ENCODE assay signal across 3 cellular contexts in genomic region chr12:5637698-5638097, GRCh38.
TF ChIP-seq lines count a peak whose summit lies in the region.

No MANE protein-coding gene starts in this region.

TF ChIP-seq in HepG2, 621 proteins besides CTCF, POLR2A, EP300 and RAD21 (continued from another document):
- TF ChIP-seq ZKSCAN1 (IDR thresholded peaks at IDR 0.05; ENCODE audit: low read length) (no peak), POGZ (CRISPR knock-in tag; IDR thresholded peaks at IDR 0.05) (no peak), PHF21A (CRISPR knock-in tag; IDR thresholded peaks at IDR 0.05) (no peak), FOXA1 (IDR thresholded peaks at IDR 0.05) (no peak), FOXA1 (CRISPR knock-in tag; IDR thresholded peaks at IDR 0.05) (no peak), HNRNPK (IDR thresholded peaks at IDR 0.05; ENCODE audit: low read depth, low read length, poor library complexity, severe bottlenecking) (no peak), POLR2AphosphoS5 (IDR thresholded peaks at IDR 0.05; ENCODE audit: low read depth, low read length) (no peak), RORA (CRISPR knock-in tag; IDR thresholded peaks at IDR 0.05) (no peak), ZNF414 (CRISPR knock-in tag; IDR thresholded peaks at IDR 0.05) (no peak), MIXL1 (CRISPR knock-in tag; IDR thresholded peaks at IDR 0.05) (no peak), RAD51 (IDR thresholded peaks at IDR 0.05; ENCODE audit: borderline replicate concordance) (peak; percentile 63; the same call in 1 of the 2 replicates), KAT2B (IDR thresholded peaks at IDR 0.05; ENCODE audit: borderline replicate concordance, low read depth, low read length) (no peak), USF2 (IDR thresholded peaks at IDR 0.05; ENCODE audit: low read depth, low read length) (peak; percentile 38; the same call in 1 of the 2 replicates), USF2 (CRISPR knock-in tag; IDR thresholded peaks at IDR 0.05; ENCODE audit: borderline replicate concordance) (no peak), HNRNPLL (IDR thresholded peaks at IDR 0.05; ENCODE audit: low read depth, low read length, poor library complexity, severe bottlenecking) (no peak), SIX4 (CRISPR knock-in tag; IDR thresholded peaks at IDR 0.05) (no peak), ZNF564 (CRISPR knock-in tag; IDR thresholded peaks at IDR 0.05) (no peak), NFIB (CRISPR knock-in tag; IDR thresholded peaks at IDR 0.05; ENCODE audit: borderline replicate concordance) (no peak), RBAK (CRISPR knock-in tag; IDR thresholded peaks at IDR 0.05) (no peak), PITX1 (CRISPR knock-in tag; IDR thresholded peaks at IDR 0.05) (no peak), ZBTB34 (CRISPR knock-in tag; IDR thresholded peaks at IDR 0.05) (no peak), CEBPB (IDR thresholded peaks at IDR 0.05; ENCODE audit: borderline replicate concordance, low read depth, low read length) (peak; percentile 14; the same call in 1 of the 2 replicates), ZFP41 (CRISPR knock-in tag; IDR thresholded peaks at IDR 0.05; ENCODE audit: borderline replicate concordance) (no peak)

TF ChIP-seq in Ishikawa, 13 proteins besides CTCF, POLR2A, EP300 and RAD21 (continued from another document):
- peak; percentile 59; the same call in 1 of the 2 replicates for TF ChIP-seq USF1 (IDR thresholded peaks at IDR 0.05)
- TF ChIP-seq CEBPB (IDR thresholded peaks at IDR 0.05), result no peak
- no peak for TF ChIP-seq EGR1 (IDR thresholded peaks at IDR 0.05)

TF ChIP-seq in K562, 482 proteins besides CTCF, POLR2A, EP300 and RAD21:
- TF ChIP-seq TFE3 (CRISPR knock-in tag; IDR thresholded peaks at IDR 0.05) (peak; percentile 45), HOMEZ (CRISPR knock-in tag; IDR thresholded peaks at IDR 0.05) (no peak)
